Comparison of ENCODE assay signal across 8 cellular contexts in the genomic region with DNA sequence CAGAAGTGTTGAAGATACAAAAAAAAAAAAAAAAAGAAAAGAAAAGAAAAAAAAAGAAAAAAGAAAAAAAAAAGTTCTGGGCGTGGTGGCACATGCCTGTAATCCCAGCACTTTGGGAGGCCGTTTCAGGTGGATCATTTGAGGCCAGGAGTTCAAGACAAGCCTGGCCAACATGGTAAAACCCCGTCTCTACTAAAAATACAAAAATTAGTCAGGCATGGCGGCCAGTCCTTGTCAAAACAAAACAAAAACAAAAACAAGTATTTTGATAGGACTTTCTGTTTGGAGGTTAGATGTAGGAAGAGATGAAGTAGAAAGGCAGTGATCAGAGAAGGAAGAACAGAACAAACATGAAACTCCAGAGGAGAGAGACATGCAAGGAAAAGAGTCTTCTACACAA. TPM values are rescaled to one million over a fixed set of nuclear protein-coding genes. Genes with fewer than 3 reads are reported as not detected.
DNase-seq lines count a peak whose midpoint lies in the region; ATAC-seq, FAIRE-seq and TF ChIP-seq lines count a peak whose summit lies in the region.
"Not testable (repeated sequence)": the region's sequence is repeated elsewhere in the genome, so short reads cannot be mapped to it uniquely, and the experiment has no call there.

No MANE protein-coding gene starts in this region.

- not testable (repeated sequence) for H4K20me1 ChIP-seq in GM12878 (ENCODE audit: control insufficient read depth, insufficient read depth)

- not testable (repeated sequence) for TF ChIP-seq CTCF in GM12878 (IDR thresholded peaks at IDR 0.05 in 2 of 3, conservative IDR thresholded peaks at IDR 0.05 in 1 of 3; ENCODE audit: control insufficient read depth in 2 of 3, extremely low read depth in 1 of 3, insufficient read depth in 1 of 3, low read depth in 3 of 3, low read length in 3 of 3)

- not testable (repeated sequence) for H3K27ac ChIP-seq in GM12878 (ENCODE audit: control insufficient read depth, insufficient read depth)

- SMC1A ChIA-PET in GM12878 (lab: Charles Lee; ENCODE audit: uncharacterized antibody, unreplicated experiment), result interaction anchor here (1.2 to 1.5 kb wide), 3 partner anchors 9 to 94 kb away, joined by 3 to 6 read pairs (median 3); no protein-coding TSS in a partner anchor

- POLR2A ChIA-PET in GM12878 (lab: Charles Lee), result interaction anchor here (0.7 kb wide), 1 partner anchor 489 kb away, joined by 4 read pairs; no protein-coding TSS in a partner anchor

- TF ChIP-seq RAD21 in GM12878 (IDR thresholded peaks at IDR 0.05; ENCODE audit: insufficient read depth, low read depth, low read length), result not testable (repeated sequence)

- intact Hi-C loops in GM12878 (cut with micrococcal nuclease; ENCODE audit: unreplicated experiment), result loop anchor here (2.0 kb wide), 1 partner anchor 98 kb away; no protein-coding TSS in a partner anchor

- H3K4me2 ChIP-seq in GM12878 (ENCODE audit: control insufficient read depth, insufficient read depth), result peak overlapping the region; percentile 56; the same call in 1 of the 2 replicates

- WGBS in GM12878 (ENCODE audit: insufficient coverage, insufficient replicate concordance, low lambda C conversion rate, missing lambda C conversion rate), result 0% methylated on average over 4 of the region's 4 CpGs

- not testable (repeated sequence) for H3K36me3 ChIP-seq in GM12878 (ENCODE audit: control insufficient read depth in 2 of 2, insufficient read depth in 2 of 2, low read length in 1 of 2)

- H3K9ac ChIP-seq in GM12878 (ENCODE audit: control insufficient read depth, insufficient read depth, low read length), result not testable (repeated sequence)

- BruUV-seq in GM12878 (replicated peaks; lab: Mats Ljungman, UMichigan), result not testable (repeated sequence)

- RAD21 ChIA-PET in GM12878 (lab: Charles Lee; ENCODE audit: unreplicated experiment), result interaction anchor here (0.7 to 1.6 kb wide), 3 partner anchors 37 to 106 kb away, joined by 3 to 8 read pairs (median 3); partner anchors contain the start of gene FAM3C

- not testable (repeated sequence) for TF ChIP-seq POLR2A in GM12878 (IDR thresholded peaks at IDR 0.05; ENCODE audit: low read depth, low read length)

- TF ChIP-seq EP300 in GM12878 (IDR thresholded peaks at IDR 0.05; ENCODE audit: borderline replicate concordance in 1 of 2, control insufficient read depth in 1 of 2, low read depth in 2 of 2, low read length in 2 of 2), result not testable (repeated sequence)

- peaks cover 21% of the 10 kb centered on the region for H3K4me1 ChIP-seq in GM12878 (ENCODE audit: control insufficient read depth, insufficient read depth, low read length)

- CTCF ChIA-PET in GM12878 (lab: Yijun Ruan, JAX), result interaction anchor here (0.6 kb wide), 1 partner anchor 280 kb away, joined by 3 read pairs; no protein-coding TSS in a partner anchor

- peak; percentile 45 for DNase-seq in GM12878 (ENCODE audit: low read depth, low spot score)

- H3K79me2 ChIP-seq in GM12878 (ENCODE audit: control insufficient read depth, insufficient read depth, low read length), result not testable (repeated sequence)

- H3K9me3 ChIP-seq in GM12878 (replicated peaks; ENCODE audit: control insufficient read depth, insufficient read depth, low read length), result not testable (repeated sequence)

- in situ Hi-C loops in GM12878 (cut with MboI), result not testable (repeated sequence)

- ATAC-seq in GM18499 (IDR thresholded peaks at IDR 0.05; ENCODE audit: insufficient read depth, unreplicated experiment) (peak; percentile 82), GM18873 (IDR thresholded peaks at IDR 0.05; ENCODE audit: low FRiP score, unreplicated experiment) (peak; percentile 75), GM19463 (IDR thresholded peaks at IDR 0.05; ENCODE audit: unreplicated experiment) (peak; percentile 65), GM21717 (IDR thresholded peaks at IDR 0.05; ENCODE audit: unreplicated experiment) (peak; percentile 77), HG02798 (IDR thresholded peaks at IDR 0.05; ENCODE audit: poor library complexity, unreplicated experiment) (peak; percentile 63), HG03095 (IDR thresholded peaks at IDR 0.05; ENCODE audit: unreplicated experiment) (peak; percentile 58), HG03439 (IDR thresholded peaks at IDR 0.05; ENCODE audit: unreplicated experiment) (peak; percentile 66), GM12878 (peak; percentile 82)

- not testable (repeated sequence) for H3K4me3 ChIP-seq in GM12878

- H2AFZ ChIP-seq in GM12878 (ENCODE audit: control insufficient read depth, low read depth, low read length), result not testable (repeated sequence)

- not testable (repeated sequence) for FAIRE-seq in GM12878 (lab: Jason Lieb, UNC)

- H3K27me3 ChIP-seq in GM12878 (replicated peaks in 1 of 2; ENCODE audit: control insufficient read depth in 2 of 2, insufficient read depth in 2 of 2, low read length in 1 of 2), result not testable (repeated sequence)

TF ChIP-seq in GM12878, 131 proteins besides CTCF, POLR2A, EP300 and RAD21 (continues in another document):
- TF ChIP-seq RAD51 (IDR thresholded peaks at IDR 0.05), result peak; percentile 46; the same call in 1 of the 2 replicates
- TF ChIP-seq RELB (IDR thresholded peaks at IDR 0.05; ENCODE audit: low read depth), result peak; percentile 55; the same call in 1 of the 2 replicates
- 0 out of 2 replicates have a peak, but pooled peaks have one; percentile 9 for TF ChIP-seq RUNX3 (IDR thresholded peaks at IDR 0.05; ENCODE audit: low read length)
- peak; percentile 62; a peak in 3 of 4 replicates for TF ChIP-seq IKZF2 (IDR thresholded peaks at IDR 0.05)
- TF ChIP-seq BHLHE40 (IDR thresholded peaks at IDR 0.05; ENCODE audit: borderline replicate concordance in 1 of 2, low read depth in 2 of 2, low read length in 1 of 2), result peak in 1 of 2 experiments; percentile 32; a peak in 1 of 4 replicates
- TF ChIP-seq MTA2 (IDR thresholded peaks at IDR 0.05; ENCODE audit: low read depth), result peak; percentile 41; the same call in 1 of the 2 replicates
- TF ChIP-seq MEF2A (IDR thresholded peaks at IDR 0.05; ENCODE audit: insufficient read depth, low read depth, low read length), result 0 out of 2 replicates have a peak, but pooled peaks have one; percentile 15
- TF ChIP-seq ZNF384 (IDR thresholded peaks at IDR 0.05; ENCODE audit: borderline replicate concordance, low read depth, low read length), result 0 out of 2 replicates have a peak, but pooled peaks have one; percentile 24
- TF ChIP-seq JUNB (IDR thresholded peaks at IDR 0.05), result peak; percentile 64
- peak; percentile 24; the same call in 1 of the 2 replicates for TF ChIP-seq CREM (IDR thresholded peaks at IDR 0.05; ENCODE audit: low read depth)
- TF ChIP-seq MEF2B (IDR thresholded peaks at IDR 0.05; ENCODE audit: partially characterized antibody, poor library complexity, severe bottlenecking), result peak; percentile 37
- TF ChIP-seq, protein P1, sequence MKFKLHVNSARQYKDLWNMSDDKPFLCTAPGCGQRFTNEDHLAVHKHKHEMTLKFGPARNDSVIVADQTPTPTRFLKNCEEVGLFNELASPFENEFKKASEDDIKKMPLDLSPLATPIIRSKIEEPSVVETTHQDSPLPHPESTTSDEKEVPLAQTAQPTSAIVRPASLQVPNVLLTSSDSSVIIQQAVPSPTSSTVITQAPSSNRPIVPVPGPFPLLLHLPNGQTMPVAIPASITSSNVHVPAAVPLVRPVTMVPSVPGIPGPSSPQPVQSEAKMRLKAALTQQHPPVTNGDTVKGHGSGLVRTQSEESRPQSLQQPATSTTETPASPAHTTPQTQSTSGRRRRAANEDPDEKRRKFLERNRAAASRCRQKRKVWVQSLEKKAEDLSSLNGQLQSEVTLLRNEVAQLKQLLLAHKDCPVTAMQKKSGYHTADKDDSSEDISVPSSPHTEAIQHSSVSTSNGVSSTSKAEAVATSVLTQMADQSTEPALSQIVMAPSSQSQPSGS (IDR thresholded peaks at IDR 0.05; ENCODE audit: low read length), result peak; percentile 51; the same call in 1 of the 2 replicates
- TF ChIP-seq ATF7 (IDR thresholded peaks at IDR 0.05; ENCODE audit: low read depth), result peak; percentile 21; the same call in 1 of the 2 replicates
- peak; percentile 72 for TF ChIP-seq NBN (IDR thresholded peaks at IDR 0.05)
- TF ChIP-seq PAX5 (IDR thresholded peaks at IDR 0.05; ENCODE audit: borderline replicate concordance, low read depth, low read length), result 0 out of 2 replicates have a peak, but pooled peaks have one; percentile 25
- peak; percentile 49; the same call in 1 of the 2 replicates for TF ChIP-seq PAX8 (IDR thresholded peaks at IDR 0.05)
- TF ChIP-seq NFIC (IDR thresholded peaks at IDR 0.05; ENCODE audit: low read depth, low read length), result 0 out of 2 replicates have a peak, but pooled peaks have one; percentile 56

RNA-seq across cellular contexts. Expression of gene FAM3C, which starts 36.4 kb away (rescaled TPM):
- 225 and 231 TPM in 2 replicates for total RNA-seq in GM12878 (2013; cell fraction: nucleolus; rRNA removed)
- total RNA-seq in GM12878 (2014; rRNA removed) (23.6 and 28.8 TPM in 2 replicates), GM12878 (2014; rRNA removed; fragmentation: Illumina TruSeq; extraction: Trizol) (22.8 and 23.5 TPM in 2 replicates), GM12878 (2021) (25.0 and 25.7 TPM in 2 replicates)
- 25.9 TPM for polyA plus RNA-seq in GM12878 (2011; ENCODE audit: low read depth)
- polyA plus RNA-seq in GM12878 (2011; rRNA removed) (110 and 179 TPM in 2 replicates), GM12878 (2014; fragmentation: Illumina TruSeq; extraction: Trizol) (34.6 and 50.6 TPM in 2 replicates), GM12878 (2014; fragmentation: Nextera tagmentation; extraction: Ambion mirVana) (10 to 100 TPM; 11.0 to 13.6 TPM), GM12878 (2014; rRNA removed) (26.0 and 30.6 TPM in 2 replicates), GM12878 (2016; fragmentation: Nextera tagmentation; extraction: Ambion mirVana) (10 to 100 TPM; 33.4 to 38.0 TPM)
- polyA plus RNA-seq in GM12878 (2011; cell fraction: cytosol; rRNA removed), result 24.1 and 27.6 TPM in 2 replicates
- 72.4 and 86.3 TPM in 2 replicates for polyA plus RNA-seq in GM12878 (2011; cell fraction: nucleus; rRNA removed)
- polyA plus RNA-seq in GM12878 (2012), result 40.1 and 44.7 TPM in 2 replicates
- 30.8 and 44.3 TPM in 2 replicates for polyA minus RNA-seq in GM12878 (2011; rRNA and poly(A)+ RNA removed)
- polyA minus RNA-seq in GM12878 (2011; cell fraction: cytosol; rRNA and poly(A)+ RNA removed), result 14.0 and 20.4 TPM in 2 replicates
- 104 and 136 TPM in 2 replicates for polyA minus RNA-seq in GM12878 (2011; cell fraction: nucleus; rRNA and poly(A)+ RNA removed)
